Comparison of ENCODE assay signal across 11 cellular contexts in genomic region chr16:72013888-72014538, GRCh38. TPM values are rescaled to one million over a fixed set of nuclear protein-coding genes. Genes with fewer than 3 reads are reported as not detected.
DNase-seq lines count a peak whose midpoint lies in the region; ATAC-seq, FAIRE-seq and TF ChIP-seq lines count a peak whose summit lies in the region.
"Had no signal": no experiment of that assay in that cellular context is flagged by ENCODE, and none has a peak within 500 bp of the region (broad histone marks: within the 10 kb centered on the region; RNA-seq: fewer than 3 reads in every experiment).

No MANE protein-coding gene starts in this region.

- H3K4me3 ChIP-seq in Loucy (ENCODE audit: low read length, poor library complexity, severe bottlenecking) (no peak overlapping the region), keratinocyte (ENCODE audit: control insufficient read depth in 2 of 3, extremely low read depth in 1 of 3, insufficient read depth in 2 of 3, low read depth in 1 of 3, low read length in 3 of 3) (no peak overlapping the region), spleen (peak overlapping the region in 3 of 8 donors; percentile 0 to 14 (median 9))
- H3K4me3 ChIP-seq: colonic mucosa had no signal

- H3K9ac ChIP-seq in Loucy (ENCODE audit: low read depth, low read length, poor library complexity, severe bottlenecking) (peak overlapping the region; percentile 39), keratinocyte (ENCODE audit: control insufficient read depth, extremely low read depth, insufficient read depth, low read length) (no peak overlapping the region)

- DNase-seq in keratinocyte (ENCODE audit: low read depth, low spot score) (no peak), spleen (peak; percentile 81), cerebellum (ENCODE audit: low spot score) (no peak)
- DNase-seq: colonic mucosa, glutamatergic neuron, NCI-H748 treated with DMSO at 0.1 percent for 48 hours had no signal

- H3K4me1 Mint-ChIP-seq in activated T-helper 17 cell treated with anti-CD3 and anti-CD28 coated beads, Interleukin-2, amount 50 U/mL, for 72 hours, result peaks cover 3% of the 10 kb centered on the region

- no peaks in the 10 kb centered on the region for H3K27me3 ChIP-seq in Loucy (ENCODE audit: insufficient read depth, low read length, poor library complexity, severe bottlenecking)
- H3K27me3 ChIP-seq in keratinocyte (ENCODE audit: control insufficient read depth, extremely low read depth, insufficient read depth, low read length), result no peaks in the 10 kb centered on the region
- no peaks in the 10 kb centered on the region for H3K27me3 ChIP-seq in spleen (replicated peaks in 1 of 7)
- H3K27me3 ChIP-seq: colonic mucosa had no signal

- H3K4me2 ChIP-seq in Loucy (ENCODE audit: low read depth, low read length, poor library complexity, severe bottlenecking), result no peak overlapping the region
- H3K4me2 ChIP-seq in keratinocyte (ENCODE audit: control insufficient read depth, extremely low read depth, insufficient read depth, low read depth, low read length), result peak overlapping the region; percentile 2

- FAIRE-seq in keratinocyte (lab: Jason Lieb, UNC), result no peak

- H3K9me3 ChIP-seq in Loucy (ENCODE audit: insufficient read depth, low read depth, low read length) (no peaks in the 10 kb centered on the region), keratinocyte (ENCODE audit: control insufficient read depth, low read depth, low read length) (no peaks in the 10 kb centered on the region), spleen (no peaks in the 10 kb centered on the region)
- H3K9me3 ChIP-seq: colonic mucosa had no signal

- H3K9me2 ChIP-seq in Loucy (replicated peaks; ENCODE audit: low read depth, low read length), result no peaks in the 10 kb centered on the region

- H3K9me3 Mint-ChIP-seq in activated T-helper 17 cell treated with anti-CD3 and anti-CD28 coated beads, Interleukin-2, amount 50 U/mL, for 72 hours, result no peaks in the 10 kb centered on the region

- H3K27ac ChIP-seq in keratinocyte (ENCODE audit: control insufficient read depth, insufficient read depth, low read length) (no peak overlapping the region), spleen (peak overlapping the region; percentile 29 to 77 (median 70))
- H3K27ac ChIP-seq: colonic mucosa had no signal

- no peak for TF ChIP-seq CTCF in Loucy (conservative IDR thresholded peaks at IDR 0.05; ENCODE audit: low read length)
- TF ChIP-seq CTCF in keratinocyte (optimal IDR thresholded peaks at IDR 0.05 in 1 of 3, IDR thresholded peaks at IDR 0.05 in 1 of 3, conservative IDR thresholded peaks at IDR 0.05 in 1 of 3; ENCODE audit: extremely low read depth in 1 of 3, insufficient read depth in 2 of 3, low read length in 3 of 3), result no peak
- no peak for TF ChIP-seq CTCF in spleen (IDR thresholded peaks at IDR 0.05 in 8 of 11, conservative IDR thresholded peaks at IDR 0.05 in 3 of 11)

- no peaks in the 10 kb centered on the region for H3F3A ChIP-seq in Loucy (ENCODE audit: low read depth)

- H3K27me3 Mint-ChIP-seq in activated T-helper 17 cell treated with anti-CD3 and anti-CD28 coated beads, Interleukin-2, amount 50 U/mL, for 72 hours, result no peaks in the 10 kb centered on the region

- H3K79me2 ChIP-seq in Loucy (ENCODE audit: insufficient read depth, low read length) (peaks cover 10% of the 10 kb centered on the region; the same call in 1 of the 2 replicates), keratinocyte (ENCODE audit: control insufficient read depth, insufficient read depth, low read length) (no peaks in the 10 kb centered on the region)

- peaks cover 3% of the 10 kb centered on the region; the same call in 1 of the 2 replicates for H3K36me3 ChIP-seq in Loucy (ENCODE audit: insufficient read depth, low read length)
- H3K36me3 ChIP-seq in keratinocyte (ENCODE audit: control insufficient read depth in 2 of 2, extremely low read depth in 1 of 2, insufficient read depth in 2 of 2, low read length in 2 of 2), result peaks cover 3 to 4% of the 10 kb centered on the region in 2 experiments
- peaks cover 0 to 72% (median 25%) of the 10 kb centered on the region in 6 donors for H3K36me3 ChIP-seq in spleen
- H3K36me3 ChIP-seq: colonic mucosa had no signal

- dilution Hi-C loops in keratinocyte (cut with MboI; ENCODE audit: extremely low pct_ligation_motif_present, low sequenced_read_pairs), result no loop called here

- no peak overlapping the region for H2AFZ ChIP-seq in Loucy (ENCODE audit: low read length)
- H2AFZ ChIP-seq in keratinocyte (ENCODE audit: control insufficient read depth, low read length), result no peak overlapping the region

- intact Hi-C loops in spleen (cut with DNase I; ENCODE audit: low total_unique reads), result loop anchor here (5.0 kb wide), 1 partner anchor 78 kb away; the partner anchor contains the start of genes DHX38 and TXNL4B

- TF ChIP-seq POLR2A in spleen (IDR thresholded peaks at IDR 0.05), result no peak

- no peak for ATAC-seq in activated T-helper 17 cell treated with anti-CD3 and anti-CD28 coated beads, Interleukin-2, amount 50 U/mL, for 72 hours (replicated peaks)
- ATAC-seq in HG02623 (IDR thresholded peaks at IDR 0.05; ENCODE audit: unreplicated experiment), result no peak
- no peak for ATAC-seq in GM21526 (IDR thresholded peaks at IDR 0.05; ENCODE audit: low FRiP score, unreplicated experiment)
- ATAC-seq in GM18502 (IDR thresholded peaks at IDR 0.05; ENCODE audit: poor library complexity, unreplicated experiment), result no peak

- peaks cover 18% of the 10 kb centered on the region for H3K4me1 ChIP-seq in Loucy (ENCODE audit: insufficient read depth, low read length, poor library complexity, severe bottlenecking)
- H3K4me1 ChIP-seq in keratinocyte (ENCODE audit: control insufficient read depth, extremely low read depth, insufficient read depth, low read length), result peaks cover 13% of the 10 kb centered on the region
- peaks cover 2 to 41% (median 18%) of the 10 kb centered on the region in 6 donors for H3K4me1 ChIP-seq in spleen
- H3K4me1 ChIP-seq: colonic mucosa had no signal

- H3K27ac Mint-ChIP-seq in activated T-helper 17 cell treated with anti-CD3 and anti-CD28 coated beads, Interleukin-2, amount 50 U/mL, for 72 hours, result peak overlapping the region; percentile 69

- no peaks in the 10 kb centered on the region for H3K9me1 ChIP-seq in keratinocyte (ENCODE audit: control insufficient read depth, extremely low read depth, insufficient read depth, low read length)

- 25 to 52% (median 38%) methylated on average over 13 of the region's 13 CpGs for WGBS in spleen, 5 donors

- H4K20me1 ChIP-seq in Loucy (ENCODE audit: insufficient read depth, low read length, poor library complexity, severe bottlenecking), result no peaks in the 10 kb centered on the region
- no peaks in the 10 kb centered on the region for H4K20me1 ChIP-seq in keratinocyte (ENCODE audit: control insufficient read depth, extremely low read depth, insufficient read depth, low read length)

- H3K4me3 Mint-ChIP-seq in activated T-helper 17 cell treated with anti-CD3 and anti-CD28 coated beads, Interleukin-2, amount 50 U/mL, for 72 hours, result no peak overlapping the region

- peaks cover 59% of the 10 kb centered on the region for H3K36me3 Mint-ChIP-seq in activated T-helper 17 cell treated with anti-CD3 and anti-CD28 coated beads, Interleukin-2, amount 50 U/mL, for 72 hours (ENCODE audit: low read depth)

RNA-seq across cellular contexts. Expression of gene DHODH, which starts 5.5 kb away (rescaled TPM):
- 10 to 100 TPM; 14.9 to 22.1 TPM for total RNA-seq in activated T-helper 17 cell treated with anti-CD3 and anti-CD28 coated beads, Interleukin-2, amount 50 U/mL, for 72 hours
- 4.2 to 5.4 TPM (median 5.0 TPM) in 3 replicates for polyA plus RNA-seq in keratinocyte
- polyA plus RNA-seq in keratinocyte (2011; ENCODE audit: low read depth), result 5.5 TPM
- 2.9 and 3.0 TPM in 2 replicates for polyA plus RNA-seq in keratinocyte (2011; cell fraction: cytosol; rRNA removed)
- 6.4 and 6.6 TPM in 2 replicates for polyA plus RNA-seq in keratinocyte (2011; cell fraction: nucleus; rRNA removed)
- polyA plus RNA-seq in keratinocyte (2012; ENCODE audit: low replicate concordance), result 3.2 and 6.9 TPM in 2 replicates
- 2.3 to 3.4 TPM (median 3.1 TPM) in 3 replicates for polyA minus RNA-seq in keratinocyte
- polyA minus RNA-seq in keratinocyte (2011; cell fraction: cytosol; rRNA and poly(A)+ RNA removed), result 2.7 TPM
- 2.7 and 6.8 TPM in 2 replicates for polyA minus RNA-seq in keratinocyte (2011; cell fraction: nucleus; rRNA and poly(A)+ RNA removed)
- total RNA-seq in spleen, result 1 to 10 TPM; 3.3 to 9.9 (median 8.5) TPM
- polyA plus RNA-seq in spleen, result 1 to 10 TPM; 4.7 to 6.5 (median 5.5) TPM
- total RNA-seq in cerebellum, result 3.3 TPM

RNA-seq across cellular contexts. Expression of gene PKD1L3, which starts 13.8 kb away (rescaled TPM):
- total RNA-seq in activated T-helper 17 cell treated with anti-CD3 and anti-CD28 coated beads, Interleukin-2, amount 50 U/mL, for 72 hours, result under 1 TPM; 0.05 to 0.09 TPM
- polyA plus RNA-seq in keratinocyte, result not detected in 3 replicates
- polyA plus RNA-seq in keratinocyte (2011; ENCODE audit: low read depth), result not detected
- polyA plus RNA-seq in keratinocyte (2011; cell fraction: cytosol; rRNA removed), result not detected in 2 replicates
- not detected in 2 replicates for polyA plus RNA-seq in keratinocyte (2011; cell fraction: nucleus; rRNA removed)
- polyA plus RNA-seq in keratinocyte (2012; ENCODE audit: low replicate concordance), result not detected in 2 replicates
- not detected in 3 replicates for polyA minus RNA-seq in keratinocyte
- polyA minus RNA-seq in keratinocyte (2011; cell fraction: cytosol; rRNA and poly(A)+ RNA removed), result not detected
- polyA minus RNA-seq in keratinocyte (2011; cell fraction: nucleus; rRNA and poly(A)+ RNA removed), result not detected in 2 replicates
- 1 to 10 TPM in 1 of 7 donors, under 1 TPM in 6; 0.20 to 1.3 (median 0.46) TPM for total RNA-seq in spleen
- polyA plus RNA-seq in spleen, result under 1 TPM in 2 of 3 donors, not detected in 1; 0.03 TPM
- total RNA-seq in cerebellum, result 0.09 TPM

RNA-seq across cellular contexts. Expression of gene HP, which starts 40.3 kb away (rescaled TPM):
- not detected for total RNA-seq in activated T-helper 17 cell treated with anti-CD3 and anti-CD28 coated beads, Interleukin-2, amount 50 U/mL, for 72 hours
- 0.43 TPM in 1 of 3 replicates, not detected in the others for polyA plus RNA-seq in keratinocyte
- polyA plus RNA-seq in keratinocyte (2011; ENCODE audit: low read depth), result not detected
- polyA plus RNA-seq in keratinocyte (2011; cell fraction: cytosol; rRNA removed), result not detected in 2 replicates
- not detected in 2 replicates for polyA plus RNA-seq in keratinocyte (2011; cell fraction: nucleus; rRNA removed)
- not detected in 2 replicates for polyA plus RNA-seq in keratinocyte (2012; ENCODE audit: low replicate concordance)
- not detected in 3 replicates for polyA minus RNA-seq in keratinocyte
- not detected for polyA minus RNA-seq in keratinocyte (2011; cell fraction: cytosol; rRNA and poly(A)+ RNA removed)
- not detected in 2 replicates for polyA minus RNA-seq in keratinocyte (2011; cell fraction: nucleus; rRNA and poly(A)+ RNA removed)
- 10 to 100 TPM in 6 of 7 donors, 1 to 10 TPM in 1; 7.4 to 52.1 (median 18.2) TPM for total RNA-seq in spleen
- 10 to 100 TPM in 1 of 3 donors, 1 to 10 TPM in 2; 8.5 to 14.1 (median 8.7) TPM for polyA plus RNA-seq in spleen
- 0.27 TPM for total RNA-seq in cerebellum

RNA-seq across cellular contexts. Expression of gene HPR, which starts 49.0 kb away (rescaled TPM):
- not detected for total RNA-seq in activated T-helper 17 cell treated with anti-CD3 and anti-CD28 coated beads, Interleukin-2, amount 50 U/mL, for 72 hours
- polyA plus RNA-seq in keratinocyte, result not detected in 3 replicates
- polyA plus RNA-seq in keratinocyte (2011; ENCODE audit: low read depth), result not detected
- not detected in 2 replicates for polyA plus RNA-seq in keratinocyte (2011; cell fraction: cytosol; rRNA removed)
- not detected in 2 replicates for polyA plus RNA-seq in keratinocyte (2011; cell fraction: nucleus; rRNA removed)
- not detected in 2 replicates for polyA plus RNA-seq in keratinocyte (2012; ENCODE audit: low replicate concordance)
- polyA minus RNA-seq in keratinocyte, result not detected in 3 replicates
- not detected for polyA minus RNA-seq in keratinocyte (2011; cell fraction: cytosol; rRNA and poly(A)+ RNA removed)
- not detected in 2 replicates for polyA minus RNA-seq in keratinocyte (2011; cell fraction: nucleus; rRNA and poly(A)+ RNA removed)
- total RNA-seq in spleen, result under 1 TPM in 1 of 7 donors, not detected in 6; 0.49 TPM
- under 1 TPM; 0.09 to 0.20 (median 0.19) TPM for polyA plus RNA-seq in spleen
- total RNA-seq in cerebellum, result not detected
